8 cellular contexts compared by ENCODE assay signal in the genomic region with DNA sequence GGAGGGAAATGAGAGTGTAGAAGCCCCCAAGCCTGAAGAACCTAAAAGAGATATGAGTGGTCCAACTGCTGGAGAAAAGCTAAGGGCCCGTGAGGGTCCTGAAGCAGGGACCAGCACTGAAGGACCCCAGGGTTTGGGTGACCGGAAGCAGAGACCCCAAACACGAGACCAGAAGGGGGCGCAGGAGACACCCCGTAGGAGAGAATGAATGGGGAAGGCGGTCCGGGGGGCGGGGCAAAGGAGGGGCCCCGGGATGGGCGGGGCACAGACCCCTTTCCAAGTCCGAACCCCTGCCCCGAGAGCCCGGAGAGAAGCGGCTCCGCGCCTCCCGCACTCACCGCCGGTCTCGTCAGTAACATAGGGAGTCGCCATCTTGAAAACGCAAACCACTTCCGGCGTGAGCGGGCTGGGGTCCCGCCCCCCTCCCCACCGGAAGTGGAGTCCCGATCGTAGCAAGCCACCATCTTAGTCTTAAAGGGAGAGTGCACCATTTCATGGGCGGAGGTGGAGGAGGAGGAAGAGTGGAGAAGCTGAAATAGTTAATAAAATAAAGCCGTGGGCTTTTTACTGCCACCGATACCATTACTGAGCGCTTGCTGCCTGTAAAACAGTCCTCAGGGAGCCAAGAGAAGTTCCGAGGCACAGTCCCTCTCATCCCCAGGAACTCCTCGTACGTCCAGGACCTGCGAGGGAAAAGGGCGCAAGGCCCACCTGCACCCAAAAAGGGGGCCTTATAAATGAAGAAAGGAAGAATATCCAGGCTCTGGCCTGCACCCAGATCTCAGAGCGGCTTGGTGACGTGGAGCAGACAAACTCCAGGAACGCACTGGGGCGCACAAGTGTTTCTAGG. TPM values are rescaled to one million over a fixed set of nuclear protein-coding genes. Genes with fewer than 3 reads are reported as not detected.
DNase-seq lines count a peak whose midpoint lies in the region; ATAC-seq and TF ChIP-seq lines count a peak whose summit lies in the region.

No MANE protein-coding gene starts in this region.

- H3K4me1 ChIP-seq in GM23248 (ENCODE audit: insufficient read depth), result peaks cover 28% of the 10 kb centered on the region

- peak; percentile 41 for ATAC-seq in activated T-helper 17 cell treated with anti-CD3 and anti-CD28 coated beads, Interleukin-2, amount 50 U/mL, for 72 hours (replicated peaks)
- ATAC-seq in natural killer cell treated with Interleukin-12 subunit alpha and Interleukin-12 subunit beta and Interleukin-15 and Interleukin-18, amount 100 ng/mL, for 72 hours, result peak; percentile 73 to 85

- H3K9me3 ChIP-seq in GM23248 (ENCODE audit: low read depth), result no peaks in the 10 kb centered on the region

- no peaks in the 10 kb centered on the region for H3K36me3 ChIP-seq in GM23248 (ENCODE audit: low read depth)

- H3K36me3 Mint-ChIP-seq in activated T-helper 17 cell treated with anti-CD3 and anti-CD28 coated beads, Interleukin-2, amount 50 U/mL, for 72 hours (ENCODE audit: low read depth), result peaks cover 66% of the 10 kb centered on the region
- H3K36me3 Mint-ChIP-seq in natural killer cell treated with Interleukin-12 subunit alpha and Interleukin-12 subunit beta and Interleukin-15 and Interleukin-18, amount 100 ng/mL, for 72 hours, result peaks cover 21% of the 10 kb centered on the region

- in situ Hi-C loops in GM23248 (cut with MboI), result loop anchor here (5.0 kb wide), 1 partner anchor 85 kb away; a partner anchor contains a TSS

- H3F3A ChIP-seq in GM23248 (ENCODE audit: insufficient read depth), result peaks cover 34% of the 10 kb centered on the region

- WGBS in GM23248 (ENCODE audit: low coverage in 1 of 2, low lambda C conversion rate in 2 of 2, missing lambda C conversion rate in 2 of 2), 2 experiments, result 0 to 1% methylated on average over 31 to 41 of the region's 42 CpGs

- H3K27me3 Mint-ChIP-seq in activated T-helper 17 cell treated with anti-CD3 and anti-CD28 coated beads, Interleukin-2, amount 50 U/mL, for 72 hours, result no peaks in the 10 kb centered on the region
- no peaks in the 10 kb centered on the region for H3K27me3 Mint-ChIP-seq in natural killer cell treated with Interleukin-12 subunit alpha and Interleukin-12 subunit beta and Interleukin-15 and Interleukin-18, amount 100 ng/mL, for 72 hours

- peak overlapping the region; percentile 94 for H3K27ac ChIP-seq in GM23248

- H3K27ac Mint-ChIP-seq in activated T-helper 17 cell treated with anti-CD3 and anti-CD28 coated beads, Interleukin-2, amount 50 U/mL, for 72 hours, result peak overlapping the region; percentile 99
- peak overlapping the region; percentile 93 to 98 for H3K27ac Mint-ChIP-seq in natural killer cell treated with Interleukin-12 subunit alpha and Interleukin-12 subunit beta and Interleukin-15 and Interleukin-18, amount 100 ng/mL, for 72 hours

- no peaks in the 10 kb centered on the region for H3K9me3 Mint-ChIP-seq in activated T-helper 17 cell treated with anti-CD3 and anti-CD28 coated beads, Interleukin-2, amount 50 U/mL, for 72 hours
- no peaks in the 10 kb centered on the region for H3K9me3 Mint-ChIP-seq in natural killer cell treated with Interleukin-12 subunit alpha and Interleukin-12 subunit beta and Interleukin-15 and Interleukin-18, amount 100 ng/mL, for 72 hours

- H3K9ac ChIP-seq in GM23248, result peak overlapping the region; percentile 96

- H2AFZ ChIP-seq in GM23248, result peak overlapping the region; percentile 92

- H3K4me1 Mint-ChIP-seq in activated T-helper 17 cell treated with anti-CD3 and anti-CD28 coated beads, Interleukin-2, amount 50 U/mL, for 72 hours, result peaks cover 35% of the 10 kb centered on the region
- peaks cover 62 to 65% of the 10 kb centered on the region in 2 donors for H3K4me1 Mint-ChIP-seq in natural killer cell treated with Interleukin-12 subunit alpha and Interleukin-12 subunit beta and Interleukin-15 and Interleukin-18, amount 100 ng/mL, for 72 hours (ENCODE audit: low read depth in 2 of 2)

- TF ChIP-seq CTCF in LNCAP (IDR thresholded peaks at IDR 0.05), result peak; percentile 85

- no peaks in the 10 kb centered on the region for H3K9me2 ChIP-seq in GM23248 (ENCODE audit: insufficient read depth)

- peak overlapping the region; percentile 98 for H3K4me3 ChIP-seq in GM23248

- peak overlapping the region; percentile 94 for H3K4me2 ChIP-seq in GM23248 (ENCODE audit: unreplicated experiment)

- H3K27me3 ChIP-seq in GM23248 (replicated peaks; ENCODE audit: insufficient read depth), result no peaks in the 10 kb centered on the region

- H3K4me3 Mint-ChIP-seq in activated T-helper 17 cell treated with anti-CD3 and anti-CD28 coated beads, Interleukin-2, amount 50 U/mL, for 72 hours, result peak overlapping the region; percentile 98
- peak overlapping the region; percentile 95 for H3K4me3 Mint-ChIP-seq in natural killer cell treated with Interleukin-12 subunit alpha and Interleukin-12 subunit beta and Interleukin-15 and Interleukin-18, amount 100 ng/mL, for 72 hours

- H3K79me2 ChIP-seq in GM23248 (ENCODE audit: insufficient read depth), result peaks cover 71% of the 10 kb centered on the region

- DNase-seq in Daoy (ENCODE audit: low read depth) (peak; percentile 95), GM23248 (peak; percentile 91), RPMI7951 (ENCODE audit: low read depth) (peak; percentile 88), fibroblast of peridontal ligament (ENCODE audit: extremely low read depth) (peak; percentile 88)
- peak; percentile 90 for DNase-seq in natural killer cell treated with Interleukin-12 subunit alpha and Interleukin-12 subunit beta and Interleukin-15 and Interleukin-18, amount 100 ng/mL, for 72 hours (ENCODE audit: low spot score)
- DNase-seq in stimulated activated naive CD4-positive, alpha-beta T cell treated with Interleukin-2 at 50 U/mL for 16 hours (lab: John Stamatoyannopoulos, UW), result peak; percentile 89

- no peaks in the 10 kb centered on the region for H4K20me1 ChIP-seq in GM23248 (ENCODE audit: insufficient read depth)

RNA-seq across cellular contexts. Expression of a gene that starts 0.7 kb away (rescaled TPM):
- total RNA-seq in Daoy (2014; rRNA removed; shearing (Covaris generic)), result 49.1 and 59.7 TPM in 2 replicates
- total RNA-seq in GM23248 (2014; rRNA removed; shearing (Covaris generic)), result 20.1 and 25.9 TPM in 2 replicates
- polyA plus RNA-seq in GM23248 (2016; fragmentation: Nextera tagmentation; extraction: Ambion mirVana), result 33.5 and 34.4 TPM in 2 replicates
- 21.7 and 22.0 TPM in 2 replicates for total RNA-seq in RPMI7951 (2014; rRNA removed; shearing (Covaris generic))
- total RNA-seq in activated T-helper 17 cell treated with anti-CD3 and anti-CD28 coated beads, Interleukin-2, amount 50 U/mL, for 72 hours, result 10 to 100 TPM; 23.4 to 35.6 TPM
- 10 to 100 TPM; 31.6 to 34.0 TPM for total RNA-seq in natural killer cell treated with Interleukin-12 subunit alpha and Interleukin-12 subunit beta and Interleukin-15 and Interleukin-18, amount 100 ng/mL, for 72 hours

RNA-seq across cellular contexts. Expression of a gene that starts 4.0 kb away (rescaled TPM):
- 14.5 and 58.4 TPM in 2 replicates for total RNA-seq in Daoy (2014; rRNA removed; shearing (Covaris generic))
- 66.6 and 67.7 TPM in 2 replicates for total RNA-seq in GM23248 (2014; rRNA removed; shearing (Covaris generic))
- 109 and 116 TPM in 2 replicates for polyA plus RNA-seq in GM23248 (2016; fragmentation: Nextera tagmentation; extraction: Ambion mirVana)
- 16.9 and 23.6 TPM in 2 replicates for total RNA-seq in RPMI7951 (2014; rRNA removed; shearing (Covaris generic))
- total RNA-seq in activated T-helper 17 cell treated with anti-CD3 and anti-CD28 coated beads, Interleukin-2, amount 50 U/mL, for 72 hours, result 100 to 1,000 TPM; 282 to 502 TPM
- total RNA-seq in natural killer cell treated with Interleukin-12 subunit alpha and Interleukin-12 subunit beta and Interleukin-15 and Interleukin-18, amount 100 ng/mL, for 72 hours, result 100 to 1,000 TPM in 1 of 2 donors, 10 to 100 TPM in 1; 81.9 to 168 TPM

RNA-seq across cellular contexts. Expression of a gene that starts 38.9 kb away (rescaled TPM):
- total RNA-seq in Daoy (2014; rRNA removed; shearing (Covaris generic)), result 0.06 and 0.12 TPM in 2 replicates
- 0.13 and 2.3 TPM in 2 replicates for total RNA-seq in GM23248 (2014; rRNA removed; shearing (Covaris generic))
- 0.38 and 0.76 TPM in 2 replicates for polyA plus RNA-seq in GM23248 (2016; fragmentation: Nextera tagmentation; extraction: Ambion mirVana)
- total RNA-seq in RPMI7951 (2014; rRNA removed; shearing (Covaris generic)), result 0.84 and 1.1 TPM in 2 replicates
- total RNA-seq in activated T-helper 17 cell treated with anti-CD3 and anti-CD28 coated beads, Interleukin-2, amount 50 U/mL, for 72 hours, result 1 to 10 TPM in 1 of 2 donors, under 1 TPM in 1; 0.30 to 2.5 TPM
- total RNA-seq in natural killer cell treated with Interleukin-12 subunit alpha and Interleukin-12 subunit beta and Interleukin-15 and Interleukin-18, amount 100 ng/mL, for 72 hours, result under 1 TPM in 1 of 2 donors, not detected in 1; 0.40 TPM

RNA-seq across cellular contexts. Expression of a gene that starts 39.7 kb away (rescaled TPM):
- total RNA-seq in Daoy (2014; rRNA removed; shearing (Covaris generic)), result 57.5 and 58.0 TPM in 2 replicates
- total RNA-seq in GM23248 (2014; rRNA removed; shearing (Covaris generic)), result 20.8 and 34.9 TPM in 2 replicates
- polyA plus RNA-seq in GM23248 (2016; fragmentation: Nextera tagmentation; extraction: Ambion mirVana), result 16.2 and 16.6 TPM in 2 replicates
- total RNA-seq in RPMI7951 (2014; rRNA removed; shearing (Covaris generic)), result 54.7 and 85.4 TPM in 2 replicates
- 100 to 1,000 TPM; 101 to 104 TPM for total RNA-seq in activated T-helper 17 cell treated with anti-CD3 and anti-CD28 coated beads, Interleukin-2, amount 50 U/mL, for 72 hours
- total RNA-seq in natural killer cell treated with Interleukin-12 subunit alpha and Interleukin-12 subunit beta and Interleukin-15 and Interleukin-18, amount 100 ng/mL, for 72 hours, result 100 to 1,000 TPM in 1 of 2 donors, 10 to 100 TPM in 1; 72.3 to 178 TPM

RNA-seq across cellular contexts. Expression of a gene that starts 46.9 kb away (rescaled TPM):
- total RNA-seq in Daoy (2014; rRNA removed; shearing (Covaris generic)), result 22.7 and 31.7 TPM in 2 replicates
- total RNA-seq in GM23248 (2014; rRNA removed; shearing (Covaris generic)), result 47.0 and 58.6 TPM in 2 replicates
- polyA plus RNA-seq in GM23248 (2016; fragmentation: Nextera tagmentation; extraction: Ambion mirVana), result 65.8 and 66.6 TPM in 2 replicates
- total RNA-seq in RPMI7951 (2014; rRNA removed; shearing (Covaris generic)), result 39.2 and 45.1 TPM in 2 replicates
- 10 to 100 TPM; 34.2 to 50.8 TPM for total RNA-seq in activated T-helper 17 cell treated with anti-CD3 and anti-CD28 coated beads, Interleukin-2, amount 50 U/mL, for 72 hours
- total RNA-seq in natural killer cell treated with Interleukin-12 subunit alpha and Interleukin-12 subunit beta and Interleukin-15 and Interleukin-18, amount 100 ng/mL, for 72 hours, result 10 to 100 TPM; 39.2 to 68.1 TPM

Comparison
In these comparisons a context has a peak if more than half of its experiments do, and no peak if none do; other contexts are left out.
1. Peak in every context shown above with its lines: DNase-seq, ATAC-seq, H3K4me3 ChIP-seq and H3K27ac ChIP-seq.